Comparison of ENCODE assay signal across 1 cellular context in the genomic region with DNA sequence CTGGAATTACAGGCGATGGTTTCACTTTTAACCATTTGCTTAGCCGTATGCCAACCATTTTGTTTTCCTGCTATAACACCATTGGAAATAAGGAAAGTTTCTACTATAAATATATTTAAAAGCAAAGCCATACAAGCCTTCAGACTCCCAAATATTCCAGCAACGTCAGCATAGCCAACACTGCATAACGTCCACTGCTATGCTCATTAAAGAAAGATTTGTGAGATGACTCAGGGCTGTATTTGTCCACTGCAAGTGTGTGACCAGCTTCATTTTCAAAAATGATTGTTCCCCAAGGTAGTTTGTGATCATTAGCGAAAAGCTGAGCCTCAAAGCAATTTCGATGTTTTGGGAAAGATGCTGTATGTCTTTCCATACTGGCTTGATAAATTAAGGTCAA.
TF ChIP-seq lines count a peak whose summit lies in the region.

No MANE protein-coding gene starts in this region.

TF ChIP-seq in GM12878, 131 proteins besides CTCF, POLR2A, EP300 and RAD21:
- TF ChIP-seq IRF4 (IDR thresholded peaks at IDR 0.05; ENCODE audit: low read depth, low read length) (no peak), ATF7 (IDR thresholded peaks at IDR 0.05; ENCODE audit: low read depth) (no peak), CHD2 (IDR thresholded peaks at IDR 0.05; ENCODE audit: borderline replicate concordance, low read depth, low read length) (no peak), EGR1 (IDR thresholded peaks at IDR 0.05; ENCODE audit: borderline replicate concordance in 1 of 2, low read depth in 2 of 2, low read length in 2 of 2) (no peak), GATAD2B (conservative IDR thresholded peaks at IDR 0.05; ENCODE audit: low read depth) (no peak), ZNF217 (IDR thresholded peaks at IDR 0.05) (no peak), YY1 (IDR thresholded peaks at IDR 0.05; ENCODE audit: low read depth, low read length) (no peak), RFX5 (IDR thresholded peaks at IDR 0.05; ENCODE audit: low read depth, low read length) (no peak), CREM (IDR thresholded peaks at IDR 0.05; ENCODE audit: low read depth) (no peak), TCF12 (IDR thresholded peaks at IDR 0.05; ENCODE audit: low read depth, low read length) (no peak)
- TF ChIP-seq, protein P1, sequence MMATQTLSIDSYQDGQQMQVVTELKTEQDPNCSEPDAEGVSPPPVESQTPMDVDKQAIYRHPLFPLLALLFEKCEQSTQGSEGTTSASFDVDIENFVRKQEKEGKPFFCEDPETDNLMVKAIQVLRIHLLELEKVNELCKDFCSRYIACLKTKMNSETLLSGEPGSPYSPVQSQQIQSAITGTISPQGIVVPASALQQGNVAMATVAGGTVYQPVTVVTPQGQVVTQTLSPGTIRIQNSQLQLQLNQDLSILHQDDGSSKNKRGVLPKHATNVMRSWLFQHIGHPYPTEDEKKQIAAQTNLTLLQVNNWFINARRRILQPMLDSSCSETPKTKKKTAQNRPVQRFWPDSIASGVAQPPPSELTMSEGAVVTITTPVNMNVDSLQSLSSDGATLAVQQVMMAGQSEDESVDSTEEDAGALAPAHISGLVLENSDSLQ (IDR thresholded peaks at IDR 0.05): no peak
- TF ChIP-seq, protein P2, sequence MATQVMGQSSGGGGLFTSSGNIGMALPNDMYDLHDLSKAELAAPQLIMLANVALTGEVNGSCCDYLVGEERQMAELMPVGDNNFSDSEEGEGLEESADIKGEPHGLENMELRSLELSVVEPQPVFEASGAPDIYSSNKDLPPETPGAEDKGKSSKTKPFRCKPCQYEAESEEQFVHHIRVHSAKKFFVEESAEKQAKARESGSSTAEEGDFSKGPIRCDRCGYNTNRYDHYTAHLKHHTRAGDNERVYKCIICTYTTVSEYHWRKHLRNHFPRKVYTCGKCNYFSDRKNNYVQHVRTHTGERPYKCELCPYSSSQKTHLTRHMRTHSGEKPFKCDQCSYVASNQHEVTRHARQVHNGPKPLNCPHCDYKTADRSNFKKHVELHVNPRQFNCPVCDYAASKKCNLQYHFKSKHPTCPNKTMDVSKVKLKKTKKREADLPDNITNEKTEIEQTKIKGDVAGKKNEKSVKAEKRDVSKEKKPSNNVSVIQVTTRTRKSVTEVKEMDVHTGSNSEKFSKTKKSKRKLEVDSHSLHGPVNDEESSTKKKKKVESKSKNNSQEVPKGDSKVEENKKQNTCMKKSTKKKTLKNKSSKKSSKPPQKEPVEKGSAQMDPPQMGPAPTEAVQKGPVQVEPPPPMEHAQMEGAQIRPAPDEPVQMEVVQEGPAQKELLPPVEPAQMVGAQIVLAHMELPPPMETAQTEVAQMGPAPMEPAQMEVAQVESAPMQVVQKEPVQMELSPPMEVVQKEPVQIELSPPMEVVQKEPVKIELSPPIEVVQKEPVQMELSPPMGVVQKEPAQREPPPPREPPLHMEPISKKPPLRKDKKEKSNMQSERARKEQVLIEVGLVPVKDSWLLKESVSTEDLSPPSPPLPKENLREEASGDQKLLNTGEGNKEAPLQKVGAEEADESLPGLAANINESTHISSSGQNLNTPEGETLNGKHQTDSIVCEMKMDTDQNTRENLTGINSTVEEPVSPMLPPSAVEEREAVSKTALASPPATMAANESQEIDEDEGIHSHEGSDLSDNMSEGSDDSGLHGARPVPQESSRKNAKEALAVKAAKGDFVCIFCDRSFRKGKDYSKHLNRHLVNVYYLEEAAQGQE (IDR thresholded peaks at IDR 0.05; ENCODE audit: low read depth, low read length): no peak
